28 cellular contexts compared by ENCODE assay signal in the genomic region with DNA sequence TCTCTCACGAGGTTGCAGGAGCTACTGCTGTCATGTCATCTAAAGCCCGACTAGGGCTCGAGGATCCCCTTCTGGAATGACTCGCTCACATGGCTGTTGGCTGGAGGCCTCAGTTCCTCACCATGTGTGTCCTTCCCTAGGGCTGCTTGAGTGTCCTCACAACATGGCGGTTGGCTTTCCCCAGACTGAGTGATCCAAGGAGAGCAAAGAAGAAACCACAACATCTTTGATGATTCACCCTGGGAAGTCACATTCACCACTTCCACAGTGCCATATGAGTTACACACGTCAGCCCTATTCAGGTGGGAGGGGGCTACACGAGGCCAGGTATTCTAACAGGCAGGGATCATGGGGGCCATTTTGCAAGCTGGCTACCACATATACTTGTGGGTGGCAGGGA.
DNase-seq lines count a peak whose midpoint lies in the region; ATAC-seq and TF ChIP-seq lines count a peak whose summit lies in the region.
"Had no signal": no experiment of that assay in that cellular context is flagged by ENCODE, and none has a peak within 500 bp of the region (broad histone marks: within the 10 kb centered on the region; RNA-seq: fewer than 3 reads in every experiment).

No MANE protein-coding gene starts in this region.

- no peak overlapping the region for H2AFZ ChIP-seq in mammary epithelial cell (ENCODE audit: low read depth, low read length)
- no peak overlapping the region for H2AFZ ChIP-seq in neuronal stem cell (ENCODE audit: low read length)

- H3K14ac ChIP-seq in neuronal stem cell (ENCODE audit: low read length), result no peak overlapping the region

- CTCF ChIA-PET in mammary epithelial cell (lab: Charles Lee; ENCODE audit: low non-redundant PET), result no interaction called here
- CTCF ChIA-PET in MCF 10A (lab: Yijun Ruan, JAX), result interaction anchor here (0.5 to 2.7 kb wide), 5 partner anchors 8 to 1818 kb away, joined by 3 to 10 read pairs (median 3); no protein-coding TSS in a partner anchor
- CTCF ChIA-PET in Caco-2 (lab: Charles Lee), result no interaction called here

- no peaks in the 10 kb centered on the region for H3K36me3 Mint-ChIP-seq in MCF 10A (ENCODE audit: insufficient read depth, unreplicated experiment)
- no peaks in the 10 kb centered on the region for H3K36me3 Mint-ChIP-seq in Caco-2 (ENCODE audit: insufficient read depth, unreplicated experiment)
- H3K36me3 Mint-ChIP-seq: activated naive CD8-positive, alpha-beta T cell treated with anti-CD3 and anti-CD28 coated beads, Interleukin-2, amount 10 ng/mL, durations not matched to agents 7 days and 5 days had no signal

- no peak overlapping the region for H3K18ac ChIP-seq in neuronal stem cell (ENCODE audit: low read length)

- no peak overlapping the region for H2BK15ac ChIP-seq in neuronal stem cell (ENCODE audit: low read length)

- no peak overlapping the region for H3K4ac ChIP-seq in neuronal stem cell (ENCODE audit: low read length)

- no peak overlapping the region for H2AK5ac ChIP-seq in neuronal stem cell (ENCODE audit: low read depth, low read length)

- H3K4me3 Mint-ChIP-seq in MCF 10A (ENCODE audit: unreplicated experiment) (no peak overlapping the region), Caco-2 (ENCODE audit: unreplicated experiment) (no peak overlapping the region)
- H3K4me3 Mint-ChIP-seq: activated CD4-positive, alpha-beta memory T cell treated with anti-CD3 and anti-CD28 coated beads, Interleukin-2, amount 10 ng/mL, durations not matched to agents 7 days and 5 days; activated naive CD8-positive, alpha-beta T cell treated with anti-CD3 and anti-CD28 coated beads, Interleukin-2, amount 10 ng/mL, durations not matched to agents 7 days and 5 days; nephron; T-cell had no signal

- H3K9me3 Mint-ChIP-seq in MCF 10A (ENCODE audit: unreplicated experiment) (no peaks in the 10 kb centered on the region), Caco-2 (ENCODE audit: unreplicated experiment) (no peaks in the 10 kb centered on the region)
- H3K9me3 Mint-ChIP-seq: activated CD4-positive, alpha-beta memory T cell treated with anti-CD3 and anti-CD28 coated beads, Interleukin-2, amount 10 ng/mL, durations not matched to agents 7 days and 5 days; activated naive CD8-positive, alpha-beta T cell treated with anti-CD3 and anti-CD28 coated beads, Interleukin-2, amount 10 ng/mL, durations not matched to agents 7 days and 5 days; T-cell had no signal

- H2BK12ac ChIP-seq in neuronal stem cell (ENCODE audit: low read length), result no peak overlapping the region

- no peak overlapping the region for H3K4me2 ChIP-seq in mammary epithelial cell (ENCODE audit: insufficient read depth, low read depth, low read length)
- H3K4me2 ChIP-seq in neuronal stem cell (ENCODE audit: insufficient read depth, low read length, poor library complexity, severe bottlenecking), result no peak overlapping the region

- H3K27me3 ChIP-seq in mammary epithelial cell (ENCODE audit: insufficient read depth, low read length) (no peaks in the 10 kb centered on the region), brain microvascular endothelial cell (replicated peaks) (no peaks in the 10 kb centered on the region), Caco-2 (replicated peaks; ENCODE audit: control insufficient read depth, insufficient read depth, low read length) (no peaks in the 10 kb centered on the region), neuronal stem cell (ENCODE audit: control insufficient read depth in 3 of 3, insufficient read depth in 3 of 3, low read depth in 1 of 3, low read length in 3 of 3) (peaks cover 0 to 6% (median 0%) of the 10 kb centered on the region in 3 experiments)
- H3K27me3 ChIP-seq: BE2C, Peyer's patch, SJCRH30 had no signal

- no peak overlapping the region for H2BK5ac ChIP-seq in neuronal stem cell (ENCODE audit: low read length)

- no peaks in the 10 kb centered on the region for H3K79me1 ChIP-seq in neuronal stem cell (ENCODE audit: low read depth, low read length)

- H3K27me3 Mint-ChIP-seq in MCF 10A (ENCODE audit: insufficient read depth, unreplicated experiment) (peaks cover 2% of the 10 kb centered on the region), Caco-2 (ENCODE audit: insufficient read depth, unreplicated experiment) (no peaks in the 10 kb centered on the region)

- BruUV-seq in mammary epithelial cell (replicated peaks; lab: Mats Ljungman, UMichigan), result no TSS peak
- no TSS peak for BruUV-seq in MCF 10A (replicated peaks; lab: Mats Ljungman, UMichigan)
- no TSS peak for BruUV-seq in Caco-2 (replicated peaks; lab: Mats Ljungman, UMichigan)

- dilution Hi-C loops in mammary epithelial cell (cut with HindIII; ENCODE audit: low sequenced_read_pairs), result no loop called here

- no peaks in the 10 kb centered on the region for H4K20me1 ChIP-seq in mammary epithelial cell (ENCODE audit: insufficient read depth, low read length)

- no peaks in the 10 kb centered on the region for H3K79me2 ChIP-seq in mammary epithelial cell (ENCODE audit: insufficient read depth, low read length)

- H3K4me3 ChIP-seq in mammary epithelial cell (replicated peaks in 1 of 3; ENCODE audit: insufficient read depth in 1 of 3, low read depth in 2 of 3, low read length in 3 of 3) (no peak overlapping the region), brain microvascular endothelial cell (ENCODE audit: low read depth, low read length) (no peak overlapping the region), Caco-2 (ENCODE audit: low read depth, low read length) (no peak overlapping the region), neuronal stem cell (ENCODE audit: low read length in 2 of 2) (no peak overlapping the region)
- H3K4me3 ChIP-seq: esophagus squamous epithelium, Peyer's patch, SJCRH30, tibial artery had no signal

- H4K91ac ChIP-seq in neuronal stem cell (ENCODE audit: low read depth, low read length, poor library complexity), result no peak overlapping the region

- H3K36me3 ChIP-seq in mammary epithelial cell (ENCODE audit: insufficient read depth, low read length), result no peaks in the 10 kb centered on the region
- no peaks in the 10 kb centered on the region for H3K36me3 ChIP-seq in brain microvascular endothelial cell (replicated peaks)
- H3K36me3 ChIP-seq in Caco-2 (ENCODE audit: control insufficient read depth, insufficient read depth, low read length), result no peaks in the 10 kb centered on the region
- no peaks in the 10 kb centered on the region for H3K36me3 ChIP-seq in neuronal stem cell (replicated peaks in 1 of 2; ENCODE audit: control insufficient read depth in 2 of 2, insufficient read depth in 2 of 2, low read length in 2 of 2)
- H3K36me3 ChIP-seq: BE2C, esophagus squamous epithelium, Peyer's patch, SJCRH30, tibial artery had no signal

- H2BK120ac ChIP-seq in neuronal stem cell (ENCODE audit: low read depth, low read length), result no peak overlapping the region

- H3K9ac ChIP-seq in mammary epithelial cell (ENCODE audit: insufficient read depth, low read length) (no peak overlapping the region), neuronal stem cell (ENCODE audit: low read depth, low read length, poor library complexity) (no peak overlapping the region)

- POLR2A ChIA-PET in MCF 10A (lab: Yijun Ruan, JAX) (interaction anchor here (0.6 kb wide), 3 partner anchors 11 to 364 kb away, joined by 3 to 5 read pairs (median 3); no protein-coding TSS in a partner anchor), Caco-2 (lab: Charles Lee) (no interaction called here)

- H3K9me3 ChIP-seq in mammary epithelial cell (replicated peaks; ENCODE audit: insufficient read depth, low read length), result no peaks in the 10 kb centered on the region
- no peaks in the 10 kb centered on the region for H3K9me3 ChIP-seq in Caco-2
- no peaks in the 10 kb centered on the region for H3K9me3 ChIP-seq in neuronal stem cell (replicated peaks in 1 of 2; ENCODE audit: control insufficient read depth in 2 of 2, insufficient read depth in 1 of 2, low read depth in 1 of 2, low read length in 2 of 2)
- H3K9me3 ChIP-seq: BE2C, esophagus squamous epithelium, Peyer's patch, SJCRH30, tibial artery had no signal

- H3K4me1 Mint-ChIP-seq in MCF 10A (ENCODE audit: insufficient read depth, unreplicated experiment), result no peaks in the 10 kb centered on the region
- no peaks in the 10 kb centered on the region for H3K4me1 Mint-ChIP-seq in Caco-2 (ENCODE audit: low read depth, unreplicated experiment)
- H3K4me1 Mint-ChIP-seq: activated CD4-positive, alpha-beta memory T cell treated with anti-CD3 and anti-CD28 coated beads, Interleukin-2, amount 10 ng/mL, durations not matched to agents 7 days and 5 days; activated naive CD8-positive, alpha-beta T cell treated with anti-CD3 and anti-CD28 coated beads, Interleukin-2, amount 10 ng/mL, durations not matched to agents 7 days and 5 days; nephron; T-cell had no signal

- no peak for TF ChIP-seq CTCF in mammary epithelial cell (conservative IDR thresholded peaks at IDR 0.05 in 1 of 2, IDR thresholded peaks at IDR 0.05 in 1 of 2; ENCODE audit: extremely low read depth in 1 of 2, insufficient read depth in 1 of 2, low read depth in 1 of 2, low read length in 2 of 2)
- no peak for TF ChIP-seq CTCF in MCF 10A (IDR thresholded peaks at IDR 0.05; ENCODE audit: unreplicated experiment)
- TF ChIP-seq CTCF in brain microvascular endothelial cell (IDR thresholded peaks at IDR 0.05; ENCODE audit: low read depth, low read length, missing control alignments), result no peak
- TF ChIP-seq CTCF in Caco-2 (IDR thresholded peaks at IDR 0.05; ENCODE audit: insufficient read depth in 1 of 2, low read depth in 1 of 2, low read length in 1 of 2, severe bottlenecking in 1 of 2, unreplicated experiment in 1 of 2), result no peak

- intact Hi-C loops in mammary epithelial cell (cut with micrococcal nuclease) (no loop called here), MCF 10A (cut with micrococcal nuclease) (no loop called here), Caco-2 (cut with micrococcal nuclease; ENCODE audit: unreplicated experiment) (no loop called here)

- DNase-seq in mammary epithelial cell (peak; percentile 19), MCF 10A (ENCODE audit: unreplicated experiment) (no peak), OCI-M1 (lab: John Stamatoyannopoulos, UW) (peak; percentile 11), brain microvascular endothelial cell (peak; percentile 23), Caco-2 (no peak), neuronal stem cell (ENCODE audit: low spot score) (no peak), putamen (ENCODE audit: low spot score) (no peak)
- DNase-seq: activated CD4-positive, alpha-beta memory T cell treated with anti-CD3 and anti-CD28 coated beads, Interleukin-2, amount 10 ng/mL, durations not matched to agents 7 days and 5 days; activated CD8-positive, alpha-beta memory T cell treated with anti-CD3 and anti-CD28 coated beads, Interleukin-2, amount 50 U/mL, for 48 hours; activated naive CD8-positive, alpha-beta T cell treated with anti-CD3 and anti-CD28 coated beads, Interleukin-2, amount 10 ng/mL, durations not matched to agents 7 days and 5 days; BE2C; dermis blood vessel endothelial cell; DMS79; esophagus squamous epithelium; NCI-H1417; NCI-H2081; NCI-H2227 treated with DMSO at 0.1 percent for 48 hours; NCI-H526 treated with DMSO at 0.1 percent for 48 hours; Peyer's patch; retina; SJCRH30; small intestine; stimulated activated CD4-positive, alpha-beta T cell treated with anti-CD3 and anti-CD28 coated beads, Interleukin-1b, Interleukin-23, amount 100 ng/mL, for 48 hours; T-cell; tibial artery had no signal

- H3K27ac Mint-ChIP-seq in MCF 10A (ENCODE audit: low read depth, unreplicated experiment), result no peak overlapping the region
- no peak overlapping the region for H3K27ac Mint-ChIP-seq in Caco-2 (ENCODE audit: unreplicated experiment)
- H3K27ac Mint-ChIP-seq: activated CD4-positive, alpha-beta memory T cell treated with anti-CD3 and anti-CD28 coated beads, Interleukin-2, amount 10 ng/mL, durations not matched to agents 7 days and 5 days; activated naive CD8-positive, alpha-beta T cell treated with anti-CD3 and anti-CD28 coated beads, Interleukin-2, amount 10 ng/mL, durations not matched to agents 7 days and 5 days; nephron; T-cell had no signal

- in situ Hi-C loops in mammary epithelial cell (cut with MboI; ENCODE audit: low sequenced_read_pairs in 2 of 2), result no loop called here
- in situ Hi-C loops in brain microvascular endothelial cell (cut with HindIII; ENCODE audit: low pct_ligation_motif_present, low sequenced_read_pairs), result no loop called here

- H3K23ac ChIP-seq in neuronal stem cell (ENCODE audit: low read depth, low read length, poor library complexity), result no peak overlapping the region

- H4K8ac ChIP-seq in neuronal stem cell (ENCODE audit: low read depth, low read length), result no peak overlapping the region

- WGBS in mammary epithelial cell (ENCODE audit: low coverage, missing lambda C conversion rate), result 87% methylated on average over 6 of the region's 7 CpGs
- WGBS in neuronal stem cell (ENCODE audit: extremely low coverage in 2 of 2, insufficient read length in 2 of 2, insufficient replicate concordance in 1 of 2), 2 donors, result no CpG with 5 or more reads among the region's 7 CpGs

- H3K27ac ChIP-seq in mammary epithelial cell (ENCODE audit: insufficient read depth, low read depth, low read length), result no peak overlapping the region
- no peak overlapping the region for H3K27ac ChIP-seq in brain microvascular endothelial cell
- no peak overlapping the region for H3K27ac ChIP-seq in neuronal stem cell (replicated peaks; ENCODE audit: low read length)
- H3K27ac ChIP-seq: esophagus squamous epithelium, SJCRH30, tibial artery had no signal

- no peak for ATAC-seq in GM21786 (IDR thresholded peaks at IDR 0.05; ENCODE audit: unreplicated experiment)
- ATAC-seq: activated CD4-positive, CD25-positive, alpha-beta regulatory T cell treated with anti-CD3 and anti-CD28 coated beads, Interleukin-2, amount 50 U/mL, for 24 hours; T-cell had no signal

- H3K4me1 ChIP-seq in mammary epithelial cell (ENCODE audit: insufficient read depth, low read length), result no peaks in the 10 kb centered on the region
- H3K4me1 ChIP-seq in Caco-2, result peaks cover 12% of the 10 kb centered on the region
- H3K4me1 ChIP-seq in neuronal stem cell (ENCODE audit: control insufficient read depth in 2 of 2, insufficient read depth in 1 of 2, low read depth in 1 of 2, low read length in 2 of 2), result peaks cover 0 to 12% of the 10 kb centered on the region in 2 donors
- H3K4me1 ChIP-seq: BE2C, esophagus squamous epithelium, SJCRH30, tibial artery had no signal

Comparison
In these comparisons a context has a peak if more than half of its experiments do, and no peak if none do; other contexts are left out.
1. DNase-seq: peak in mammary epithelial cell (single experiment), OCI-M1 (single experiment) and brain microvascular endothelial cell (single experiment); none in MCF 10A (single experiment), Caco-2 (0 of 2), neuronal stem cell (single experiment) and putamen (single experiment).